ENCODE assay signal across 1 cellular context in genomic region chr6:103937389-103937788, GRCh38.
TF ChIP-seq lines count a peak whose summit lies in the region.

No MANE protein-coding gene starts in this region.

TF ChIP-seq in GM23338, 12 proteins besides CTCF, POLR2A, EP300 and RAD21 (continued from another document):
- TF ChIP-seq, protein P1, sequence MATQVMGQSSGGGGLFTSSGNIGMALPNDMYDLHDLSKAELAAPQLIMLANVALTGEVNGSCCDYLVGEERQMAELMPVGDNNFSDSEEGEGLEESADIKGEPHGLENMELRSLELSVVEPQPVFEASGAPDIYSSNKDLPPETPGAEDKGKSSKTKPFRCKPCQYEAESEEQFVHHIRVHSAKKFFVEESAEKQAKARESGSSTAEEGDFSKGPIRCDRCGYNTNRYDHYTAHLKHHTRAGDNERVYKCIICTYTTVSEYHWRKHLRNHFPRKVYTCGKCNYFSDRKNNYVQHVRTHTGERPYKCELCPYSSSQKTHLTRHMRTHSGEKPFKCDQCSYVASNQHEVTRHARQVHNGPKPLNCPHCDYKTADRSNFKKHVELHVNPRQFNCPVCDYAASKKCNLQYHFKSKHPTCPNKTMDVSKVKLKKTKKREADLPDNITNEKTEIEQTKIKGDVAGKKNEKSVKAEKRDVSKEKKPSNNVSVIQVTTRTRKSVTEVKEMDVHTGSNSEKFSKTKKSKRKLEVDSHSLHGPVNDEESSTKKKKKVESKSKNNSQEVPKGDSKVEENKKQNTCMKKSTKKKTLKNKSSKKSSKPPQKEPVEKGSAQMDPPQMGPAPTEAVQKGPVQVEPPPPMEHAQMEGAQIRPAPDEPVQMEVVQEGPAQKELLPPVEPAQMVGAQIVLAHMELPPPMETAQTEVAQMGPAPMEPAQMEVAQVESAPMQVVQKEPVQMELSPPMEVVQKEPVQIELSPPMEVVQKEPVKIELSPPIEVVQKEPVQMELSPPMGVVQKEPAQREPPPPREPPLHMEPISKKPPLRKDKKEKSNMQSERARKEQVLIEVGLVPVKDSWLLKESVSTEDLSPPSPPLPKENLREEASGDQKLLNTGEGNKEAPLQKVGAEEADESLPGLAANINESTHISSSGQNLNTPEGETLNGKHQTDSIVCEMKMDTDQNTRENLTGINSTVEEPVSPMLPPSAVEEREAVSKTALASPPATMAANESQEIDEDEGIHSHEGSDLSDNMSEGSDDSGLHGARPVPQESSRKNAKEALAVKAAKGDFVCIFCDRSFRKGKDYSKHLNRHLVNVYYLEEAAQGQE (IDR thresholded peaks at IDR 0.05; ENCODE audit: unreplicated experiment): no peak
- TF ChIP-seq NANOG (IDR thresholded peaks at IDR 0.05; ENCODE audit: borderline replicate concordance) (no peak), JUNB (IDR thresholded peaks at IDR 0.05; ENCODE audit: unreplicated experiment) (no peak), ZNF114 (CRISPR knock-in tag; IDR thresholded peaks at IDR 0.05) (no peak), EZH2 (IDR thresholded peaks at IDR 0.05; ENCODE audit: low read depth, unreplicated experiment) (no peak), EZH2phosphoT487 (IDR thresholded peaks at IDR 0.05; ENCODE audit: unreplicated experiment) (no peak), STAT1 (IDR thresholded peaks at IDR 0.05; ENCODE audit: unreplicated experiment) (no peak), POLR2AphosphoS5 (IDR thresholded peaks at IDR 0.05; ENCODE audit: low read depth) (no peak), CREB1 (CRISPR knock-in tag; IDR thresholded peaks at IDR 0.05; ENCODE audit: low read depth) (no peak), ZNF331 (CRISPR knock-in tag; IDR thresholded peaks at IDR 0.05; ENCODE audit: low read depth) (no peak)
- TF ChIP-seq, protein P2, sequence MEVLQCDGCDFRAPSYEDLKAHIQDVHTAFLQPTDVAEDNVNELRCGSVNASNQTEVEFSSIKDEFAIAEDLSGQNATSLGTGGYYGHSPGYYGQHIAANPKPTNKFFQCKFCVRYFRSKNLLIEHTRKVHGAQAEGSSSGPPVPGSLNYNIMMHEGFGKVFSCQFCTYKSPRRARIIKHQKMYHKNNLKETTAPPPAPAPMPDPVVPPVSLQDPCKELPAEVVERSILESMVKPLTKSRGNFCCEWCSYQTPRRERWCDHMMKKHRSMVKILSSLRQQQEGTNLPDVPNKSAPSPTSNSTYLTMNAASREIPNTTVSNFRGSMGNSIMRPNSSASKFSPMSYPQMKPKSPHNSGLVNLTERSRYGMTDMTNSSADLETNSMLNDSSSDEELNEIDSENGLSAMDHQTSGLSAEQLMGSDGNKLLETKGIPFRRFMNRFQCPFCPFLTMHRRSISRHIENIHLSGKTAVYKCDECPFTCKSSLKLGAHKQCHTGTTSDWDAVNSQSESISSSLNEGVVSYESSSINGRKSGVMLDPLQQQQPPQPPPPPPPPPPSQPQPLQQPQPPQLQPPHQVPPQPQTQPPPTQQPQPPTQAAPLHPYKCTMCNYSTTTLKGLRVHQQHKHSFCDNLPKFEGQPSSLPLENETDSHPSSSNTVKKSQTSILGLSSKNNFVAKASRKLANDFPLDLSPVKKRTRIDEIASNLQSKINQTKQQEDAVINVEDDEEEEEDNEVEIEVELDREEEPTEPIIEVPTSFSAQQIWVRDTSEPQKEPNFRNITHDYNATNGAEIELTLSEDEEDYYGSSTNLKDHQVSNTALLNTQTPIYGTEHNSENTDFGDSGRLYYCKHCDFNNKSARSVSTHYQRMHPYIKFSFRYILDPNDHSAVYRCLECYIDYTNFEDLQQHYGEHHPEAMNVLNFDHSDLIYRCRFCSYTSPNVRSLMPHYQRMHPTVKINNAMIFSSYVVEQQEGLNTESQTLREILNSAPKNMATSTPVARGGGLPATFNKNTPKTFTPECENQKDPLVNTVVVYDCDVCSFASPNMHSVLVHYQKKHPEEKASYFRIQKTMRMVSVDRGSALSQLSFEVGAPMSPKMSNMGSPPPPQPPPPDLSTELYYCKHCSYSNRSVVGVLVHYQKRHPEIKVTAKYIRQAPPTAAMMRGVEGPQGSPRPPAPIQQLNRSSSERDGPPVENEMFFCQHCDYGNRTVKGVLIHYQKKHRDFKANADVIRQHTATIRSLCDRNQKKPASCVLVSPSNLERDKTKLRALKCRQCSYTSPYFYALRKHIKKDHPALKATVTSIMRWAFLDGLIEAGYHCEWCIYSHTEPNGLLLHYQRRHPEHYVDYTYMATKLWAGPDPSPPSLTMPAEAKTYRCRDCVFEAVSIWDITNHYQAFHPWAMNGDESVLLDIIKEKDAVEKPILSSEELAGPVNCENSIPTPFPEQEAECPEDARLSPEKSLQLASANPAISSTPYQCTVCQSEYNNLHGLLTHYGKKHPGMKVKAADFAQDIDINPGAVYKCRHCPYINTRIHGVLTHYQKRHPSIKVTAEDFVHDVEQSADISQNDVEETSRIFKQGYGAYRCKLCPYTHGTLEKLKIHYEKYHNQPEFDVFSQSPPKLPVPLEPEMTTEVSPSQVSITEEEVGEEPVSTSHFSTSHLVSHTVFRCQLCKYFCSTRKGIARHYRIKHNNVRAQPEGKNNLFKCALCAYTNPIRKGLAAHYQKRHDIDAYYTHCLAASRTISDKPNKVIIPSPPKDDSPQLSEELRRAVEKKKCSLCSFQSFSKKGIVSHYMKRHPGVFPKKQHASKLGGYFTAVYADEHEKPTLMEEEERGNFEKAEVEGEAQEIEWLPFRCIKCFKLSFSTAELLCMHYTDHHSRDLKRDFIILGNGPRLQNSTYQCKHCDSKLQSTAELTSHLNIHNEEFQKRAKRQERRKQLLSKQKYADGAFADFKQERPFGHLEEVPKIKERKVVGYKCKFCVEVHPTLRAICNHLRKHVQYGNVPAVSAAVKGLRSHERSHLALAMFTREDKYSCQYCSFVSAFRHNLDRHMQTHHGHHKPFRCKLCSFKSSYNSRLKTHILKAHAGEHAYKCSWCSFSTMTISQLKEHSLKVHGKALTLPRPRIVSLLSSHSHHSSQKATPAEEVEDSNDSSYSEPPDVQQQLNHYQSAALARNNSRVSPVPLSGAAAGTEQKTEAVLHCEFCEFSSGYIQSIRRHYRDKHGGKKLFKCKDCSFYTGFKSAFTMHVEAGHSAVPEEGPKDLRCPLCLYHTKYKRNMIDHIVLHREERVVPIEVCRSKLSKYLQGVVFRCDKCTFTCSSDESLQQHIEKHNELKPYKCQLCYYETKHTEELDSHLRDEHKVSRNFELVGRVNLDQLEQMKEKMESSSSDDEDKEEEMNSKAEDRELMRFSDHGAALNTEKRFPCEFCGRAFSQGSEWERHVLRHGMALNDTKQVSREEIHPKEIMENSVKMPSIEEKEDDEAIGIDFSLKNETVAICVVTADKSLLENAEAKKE (CRISPR knock-in tag; IDR thresholded peaks at IDR 0.05): no peak
